ENCODE assay signal across 8 cellular contexts in the genomic region with DNA sequence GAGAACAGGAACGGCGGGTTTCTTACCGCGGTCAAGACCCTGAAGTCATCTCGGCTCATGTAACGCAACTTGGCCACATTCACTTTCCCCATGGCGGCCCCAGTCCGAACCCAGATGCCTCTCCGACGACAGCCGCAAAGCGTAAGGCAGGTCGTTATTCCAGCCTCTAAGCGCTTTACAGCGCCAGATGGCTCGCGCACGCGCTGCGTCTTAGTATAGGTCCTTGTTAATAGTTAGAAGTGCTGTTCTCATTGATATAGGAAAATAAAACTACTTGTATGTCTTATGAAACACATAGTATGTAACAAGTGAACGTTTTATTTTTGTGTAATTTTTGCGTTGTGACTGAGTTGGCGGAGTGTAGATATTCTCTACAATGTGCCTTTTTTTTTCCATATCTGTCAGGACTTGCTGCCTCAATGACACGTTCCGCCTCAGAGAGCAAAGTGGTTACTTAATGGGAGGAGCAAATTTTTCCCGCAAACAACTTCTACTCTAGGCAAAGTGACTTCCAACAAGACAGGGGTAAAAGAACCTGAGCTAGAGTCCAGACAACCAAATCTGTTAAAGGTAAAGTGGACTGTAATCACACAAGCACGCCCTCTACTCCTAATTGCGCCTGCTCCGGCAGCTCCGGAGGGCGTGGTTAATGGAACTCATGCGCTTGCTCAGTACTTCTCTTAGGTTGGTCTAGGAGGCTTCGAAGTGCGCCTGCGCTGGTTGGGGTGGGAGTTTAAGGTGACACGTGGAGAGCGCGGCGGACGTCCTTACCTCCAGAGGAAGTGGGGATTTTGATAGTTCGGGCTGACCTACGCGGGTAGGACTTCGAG. TPM values are rescaled to one million over a fixed set of nuclear protein-coding genes. Genes with fewer than 3 reads are reported as not detected.
DNase-seq lines count a peak whose midpoint lies in the region; ATAC-seq and TF ChIP-seq lines count a peak whose summit lies in the region.

Gene RIOK2 (minus strand): TSS at position 148 of the 830 bp plus-strand sequence. CDS start 56 bp downstream, at position 92.

- peak within 1 kb of the TSS; percentile 88 for H3K27ac ChIP-seq in left lung

- peak within 1 kb of the TSS; percentile 66 to 71 for H3K4me3 ChIP-seq in left lung

- no peaks in the 10 kb centered on the region for H3K27me3 ChIP-seq in left lung

- no peaks in the 10 kb centered on the region for H3K9me3 ChIP-seq in left lung

- peak; percentile 49 to 97 (median 88) for DNase-seq in C1 segment of cervical spinal cord (lab: John Stamatoyannopoulos, UW)
- peak; percentile 94 for DNase-seq in NCI-H748 treated with DMSO at 0.1 percent for 48 hours (lab: John Stamatoyannopoulos, UW)
- DNase-seq in activated CD4-positive, alpha-beta T cell treated with anti-CD3 and anti-CD28 coated beads, Interleukin-2, amount 50 U/mL, for 24 hours (ENCODE audit: low read depth in 1 of 2, low spot score in 1 of 2), result peak; percentile 83 to 95
- peak; percentile 95 for DNase-seq in dermis blood vessel endothelial cell
- peak; percentile 95 to 96 for DNase-seq in left lung
- DNase-seq in stimulated activated CD4-positive, alpha-beta T cell treated with anti-CD3 and anti-CD28 coated beads, Interleukin-2, amount 100 ng/mL, for 48 hours, result peak; percentile 88 to 89

- intact Hi-C loops in left lung (cut with DNase I), result no loop called here

- H3K36me3 ChIP-seq in left lung, result peaks cover 0 to 19% of the 10 kb centered on the region in 2 donors

- H3K4me1 ChIP-seq in left lung, result peaks cover 11 to 30% of the 10 kb centered on the region in 2 donors

- ATAC-seq in GM19372 (IDR thresholded peaks at IDR 0.05; ENCODE audit: low read depth, unreplicated experiment) (peak; percentile 87), HG03558 (IDR thresholded peaks at IDR 0.05; ENCODE audit: extremely low read depth, unreplicated experiment) (peak; percentile 87), left lung (peak; percentile 97)

- no peak for TF ChIP-seq CTCF in left lung (IDR thresholded peaks at IDR 0.05)

RNA-seq across cellular contexts. Expression of gene RIOK2, which starts in this region (rescaled TPM):
- 23.3 and 46.6 TPM in 2 replicates for total RNA-seq in dermis blood vessel endothelial cell
- 10 to 100 TPM; 19.2 to 30.4 TPM for total RNA-seq in left lung

Comparison
In these comparisons a context has a peak if more than half of its experiments do, and no peak if none do; other contexts are left out.
1. Peak in every context shown above with its lines: DNase-seq, ATAC-seq, H3K4me3 ChIP-seq and H3K27ac ChIP-seq.